1 cellular context compared by ENCODE assay signal in the genomic region with DNA sequence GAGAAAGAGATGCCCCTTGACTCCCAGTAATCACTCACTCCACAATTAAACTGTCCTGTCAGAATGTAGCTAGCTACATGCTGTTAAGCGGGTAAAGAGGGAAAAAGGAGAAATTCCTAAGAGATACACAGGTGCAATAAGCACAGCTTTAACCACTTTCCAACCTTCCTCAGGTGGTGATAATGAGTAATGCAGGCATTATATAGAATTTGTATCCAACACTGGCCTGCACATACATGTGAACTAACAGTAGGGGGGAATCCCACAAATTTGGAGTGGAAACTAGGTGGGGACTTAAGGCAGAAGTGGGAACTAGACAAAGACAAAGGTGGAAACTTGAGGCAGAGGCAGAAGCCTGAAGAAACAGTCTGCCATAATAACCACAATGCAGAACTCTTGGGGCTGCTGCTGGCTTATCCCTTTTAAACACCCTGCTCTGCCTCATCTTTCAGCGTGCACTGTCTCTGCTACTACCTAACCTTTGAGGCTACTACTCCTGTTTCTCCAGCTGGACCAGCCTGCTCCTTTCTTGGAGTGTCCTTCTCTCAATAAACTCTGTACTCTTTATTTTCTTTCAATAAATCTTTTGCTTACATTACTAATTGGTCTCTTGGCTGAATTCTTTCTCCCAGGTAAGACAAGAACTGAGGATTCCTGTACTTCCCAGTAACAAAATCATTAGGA.
TF ChIP-seq lines count a peak whose summit lies in the region.

No MANE protein-coding gene starts in this region.

TF ChIP-seq in WTC11, 78 proteins besides CTCF, POLR2A, EP300 and RAD21 (continued from another document):
- TF ChIP-seq, protein P1, sequence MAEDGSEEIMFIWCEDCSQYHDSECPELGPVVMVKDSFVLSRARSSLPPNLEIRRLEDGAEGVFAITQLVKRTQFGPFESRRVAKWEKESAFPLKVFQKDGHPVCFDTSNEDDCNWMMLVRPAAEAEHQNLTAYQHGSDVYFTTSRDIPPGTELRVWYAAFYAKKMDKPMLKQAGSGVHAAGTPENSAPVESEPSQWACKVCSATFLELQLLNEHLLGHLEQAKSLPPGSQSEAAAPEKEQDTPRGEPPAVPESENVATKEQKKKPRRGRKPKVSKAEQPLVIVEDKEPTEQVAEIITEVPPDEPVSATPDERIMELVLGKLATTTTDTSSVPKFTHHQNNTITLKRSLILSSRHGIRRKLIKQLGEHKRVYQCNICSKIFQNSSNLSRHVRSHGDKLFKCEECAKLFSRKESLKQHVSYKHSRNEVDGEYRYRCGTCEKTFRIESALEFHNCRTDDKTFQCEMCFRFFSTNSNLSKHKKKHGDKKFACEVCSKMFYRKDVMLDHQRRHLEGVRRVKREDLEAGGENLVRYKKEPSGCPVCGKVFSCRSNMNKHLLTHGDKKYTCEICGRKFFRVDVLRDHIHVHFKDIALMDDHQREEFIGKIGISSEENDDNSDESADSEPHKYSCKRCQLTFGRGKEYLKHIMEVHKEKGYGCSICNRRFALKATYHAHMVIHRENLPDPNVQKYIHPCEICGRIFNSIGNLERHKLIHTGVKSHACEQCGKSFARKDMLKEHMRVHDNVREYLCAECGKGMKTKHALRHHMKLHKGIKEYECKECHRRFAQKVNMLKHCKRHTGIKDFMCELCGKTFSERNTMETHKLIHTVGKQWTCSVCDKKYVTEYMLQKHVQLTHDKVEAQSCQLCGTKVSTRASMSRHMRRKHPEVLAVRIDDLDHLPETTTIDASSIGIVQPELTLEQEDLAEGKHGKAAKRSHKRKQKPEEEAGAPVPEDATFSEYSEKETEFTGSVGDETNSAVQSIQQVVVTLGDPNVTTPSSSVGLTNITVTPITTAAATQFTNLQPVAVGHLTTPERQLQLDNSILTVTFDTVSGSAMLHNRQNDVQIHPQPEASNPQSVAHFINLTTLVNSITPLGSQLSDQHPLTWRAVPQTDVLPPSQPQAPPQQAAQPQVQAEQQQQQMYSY (CRISPR knock-in tag; IDR thresholded peaks at IDR 0.05) = no peak
- TF ChIP-seq, protein P2, sequence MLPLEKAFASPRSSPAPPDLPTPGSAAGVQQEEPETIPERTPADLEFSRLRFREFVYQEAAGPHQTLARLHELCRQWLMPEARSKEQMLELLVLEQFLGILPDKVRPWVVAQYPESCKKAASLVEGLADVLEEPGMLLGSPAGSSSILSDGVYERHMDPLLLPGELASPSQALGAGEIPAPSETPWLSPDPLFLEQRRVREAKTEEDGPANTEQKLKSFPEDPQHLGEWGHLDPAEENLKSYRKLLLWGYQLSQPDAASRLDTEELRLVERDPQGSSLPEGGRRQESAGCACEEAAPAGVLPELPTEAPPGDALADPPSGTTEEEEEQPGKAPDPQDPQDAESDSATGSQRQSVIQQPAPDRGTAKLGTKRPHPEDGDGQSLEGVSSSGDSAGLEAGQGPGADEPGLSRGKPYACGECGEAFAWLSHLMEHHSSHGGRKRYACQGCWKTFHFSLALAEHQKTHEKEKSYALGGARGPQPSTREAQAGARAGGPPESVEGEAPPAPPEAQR (CRISPR knock-in tag; IDR thresholded peaks at IDR 0.05) = no peak
- TF ChIP-seq, protein P3, sequence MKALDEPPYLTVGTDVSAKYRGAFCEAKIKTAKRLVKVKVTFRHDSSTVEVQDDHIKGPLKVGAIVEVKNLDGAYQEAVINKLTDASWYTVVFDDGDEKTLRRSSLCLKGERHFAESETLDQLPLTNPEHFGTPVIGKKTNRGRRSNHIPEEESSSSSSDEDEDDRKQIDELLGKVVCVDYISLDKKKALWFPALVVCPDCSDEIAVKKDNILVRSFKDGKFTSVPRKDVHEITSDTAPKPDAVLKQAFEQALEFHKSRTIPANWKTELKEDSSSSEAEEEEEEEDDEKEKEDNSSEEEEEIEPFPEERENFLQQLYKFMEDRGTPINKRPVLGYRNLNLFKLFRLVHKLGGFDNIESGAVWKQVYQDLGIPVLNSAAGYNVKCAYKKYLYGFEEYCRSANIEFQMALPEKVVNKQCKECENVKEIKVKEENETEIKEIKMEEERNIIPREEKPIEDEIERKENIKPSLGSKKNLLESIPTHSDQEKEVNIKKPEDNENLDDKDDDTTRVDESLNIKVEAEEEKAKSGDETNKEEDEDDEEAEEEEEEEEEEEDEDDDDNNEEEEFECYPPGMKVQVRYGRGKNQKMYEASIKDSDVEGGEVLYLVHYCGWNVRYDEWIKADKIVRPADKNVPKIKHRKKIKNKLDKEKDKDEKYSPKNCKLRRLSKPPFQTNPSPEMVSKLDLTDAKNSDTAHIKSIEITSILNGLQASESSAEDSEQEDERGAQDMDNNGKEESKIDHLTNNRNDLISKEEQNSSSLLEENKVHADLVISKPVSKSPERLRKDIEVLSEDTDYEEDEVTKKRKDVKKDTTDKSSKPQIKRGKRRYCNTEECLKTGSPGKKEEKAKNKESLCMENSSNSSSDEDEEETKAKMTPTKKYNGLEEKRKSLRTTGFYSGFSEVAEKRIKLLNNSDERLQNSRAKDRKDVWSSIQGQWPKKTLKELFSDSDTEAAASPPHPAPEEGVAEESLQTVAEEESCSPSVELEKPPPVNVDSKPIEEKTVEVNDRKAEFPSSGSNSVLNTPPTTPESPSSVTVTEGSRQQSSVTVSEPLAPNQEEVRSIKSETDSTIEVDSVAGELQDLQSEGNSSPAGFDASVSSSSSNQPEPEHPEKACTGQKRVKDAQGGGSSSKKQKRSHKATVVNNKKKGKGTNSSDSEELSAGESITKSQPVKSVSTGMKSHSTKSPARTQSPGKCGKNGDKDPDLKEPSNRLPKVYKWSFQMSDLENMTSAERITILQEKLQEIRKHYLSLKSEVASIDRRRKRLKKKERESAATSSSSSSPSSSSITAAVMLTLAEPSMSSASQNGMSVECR (CRISPR knock-in tag; IDR thresholded peaks at IDR 0.05; ENCODE audit: borderline replicate concordance) = no peak
- TF ChIP-seq ZNF317 (CRISPR knock-in tag; IDR thresholded peaks at IDR 0.05; ENCODE audit: borderline replicate concordance, low read depth) (no peak), OVOL2 (CRISPR knock-in tag; IDR thresholded peaks at IDR 0.05; ENCODE audit: borderline replicate concordance) (no peak), NFE2L1 (CRISPR knock-in tag; IDR thresholded peaks at IDR 0.05) (no peak), TEAD4 (CRISPR knock-in tag; IDR thresholded peaks at IDR 0.05) (no peak)
- TF ChIP-seq, protein P4, sequence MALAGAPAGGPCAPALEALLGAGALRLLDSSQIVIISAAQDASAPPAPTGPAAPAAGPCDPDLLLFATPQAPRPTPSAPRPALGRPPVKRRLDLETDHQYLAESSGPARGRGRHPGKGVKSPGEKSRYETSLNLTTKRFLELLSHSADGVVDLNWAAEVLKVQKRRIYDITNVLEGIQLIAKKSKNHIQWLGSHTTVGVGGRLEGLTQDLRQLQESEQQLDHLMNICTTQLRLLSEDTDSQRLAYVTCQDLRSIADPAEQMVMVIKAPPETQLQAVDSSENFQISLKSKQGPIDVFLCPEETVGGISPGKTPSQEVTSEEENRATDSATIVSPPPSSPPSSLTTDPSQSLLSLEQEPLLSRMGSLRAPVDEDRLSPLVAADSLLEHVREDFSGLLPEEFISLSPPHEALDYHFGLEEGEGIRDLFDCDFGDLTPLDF (CRISPR knock-in tag; IDR thresholded peaks at IDR 0.05) = no peak
- TF ChIP-seq, protein P5, sequence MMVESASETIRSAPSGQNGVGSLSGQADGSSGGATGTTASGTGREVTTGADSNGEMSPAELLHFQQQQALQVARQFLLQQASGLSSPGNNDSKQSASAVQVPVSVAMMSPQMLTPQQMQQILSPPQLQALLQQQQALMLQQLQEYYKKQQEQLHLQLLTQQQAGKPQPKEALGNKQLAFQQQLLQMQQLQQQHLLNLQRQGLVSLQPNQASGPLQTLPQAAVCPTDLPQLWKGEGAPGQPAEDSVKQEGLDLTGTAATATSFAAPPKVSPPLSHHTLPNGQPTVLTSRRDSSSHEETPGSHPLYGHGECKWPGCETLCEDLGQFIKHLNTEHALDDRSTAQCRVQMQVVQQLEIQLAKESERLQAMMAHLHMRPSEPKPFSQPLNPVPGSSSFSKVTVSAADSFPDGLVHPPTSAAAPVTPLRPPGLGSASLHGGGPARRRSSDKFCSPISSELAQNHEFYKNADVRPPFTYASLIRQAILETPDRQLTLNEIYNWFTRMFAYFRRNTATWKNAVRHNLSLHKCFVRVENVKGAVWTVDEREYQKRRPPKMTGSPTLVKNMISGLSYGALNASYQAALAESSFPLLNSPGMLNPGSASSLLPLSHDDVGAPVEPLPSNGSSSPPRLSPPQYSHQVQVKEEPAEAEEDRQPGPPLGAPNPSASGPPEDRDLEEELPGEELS (CRISPR knock-in tag; IDR thresholded peaks at IDR 0.05) = no peak
